In genomic region chr9:6215562-6215961, GRCh38 we compare ENCODE assay signal across 2 cellular contexts.
TF ChIP-seq lines count a peak whose summit lies in the region.

Gene IL33 (plus strand): TSS chr9:6215807. CDS start chr9:6241695, 25,888 bp downstream.

TF ChIP-seq in SK-N-SH, 30 proteins besides CTCF, POLR2A, EP300 and RAD21 (continued from another document):
- TF ChIP-seq GABPA (IDR thresholded peaks at IDR 0.05; ENCODE audit: low read depth): no peak
- no peak for TF ChIP-seq MXI1 (IDR thresholded peaks at IDR 0.05; ENCODE audit: low read depth, low read length)
- TF ChIP-seq MAX (IDR thresholded peaks at IDR 0.05; ENCODE audit: low read depth): no peak
- TF ChIP-seq NRF1 (IDR thresholded peaks at IDR 0.05; ENCODE audit: low read depth, low read length): no peak
- TF ChIP-seq NFIC (IDR thresholded peaks at IDR 0.05; ENCODE audit: borderline replicate concordance): no peak
- TF ChIP-seq TEAD4 (IDR thresholded peaks at IDR 0.05; ENCODE audit: borderline replicate concordance, insufficient read depth): no peak
- no peak for TF ChIP-seq USF1 (IDR thresholded peaks at IDR 0.05; ENCODE audit: borderline replicate concordance, low read depth)
- TF ChIP-seq SIN3A (IDR thresholded peaks at IDR 0.05; ENCODE audit: borderline replicate concordance, low read depth, low read length): no peak
- TF ChIP-seq ELF1 (IDR thresholded peaks at IDR 0.05): no peak

TF ChIP-seq in SK-N-SH treated with all-trans-retinoic acid at 6 μM for 48 hours, 23 proteins besides CTCF, POLR2A, EP300 and RAD21 (continued from another document):
- TF ChIP-seq CSRNP3 (CRISPR knock-in tag; IDR thresholded peaks at IDR 0.05) (no peak), TCF4 (CRISPR knock-in tag; IDR thresholded peaks at IDR 0.05; ENCODE audit: borderline replicate concordance) (no peak), TOX (CRISPR knock-in tag; IDR thresholded peaks at IDR 0.05; ENCODE audit: borderline replicate concordance) (no peak), ZNF70 (CRISPR knock-in tag; IDR thresholded peaks at IDR 0.05) (no peak)
